17 cellular contexts compared by ENCODE assay signal in genomic region chr3:196998966-196999760, GRCh38. TPM values are rescaled to one million over a fixed set of nuclear protein-coding genes. Genes with fewer than 3 reads are reported as not detected.
A peak's percentile ranks its signal among the peaks of the same experiment; 100 is the strongest.
DNase-seq lines count a peak whose midpoint lies in the region; ATAC-seq and TF ChIP-seq lines count a peak whose summit lies in the region.
"Had no signal": no experiment of that assay in that cellular context is flagged by ENCODE, and none has a peak within 500 bp of the region (broad histone marks: within the 10 kb centered on the region; RNA-seq: fewer than 3 reads in every experiment).

No MANE protein-coding gene starts in this region.

- H3K27me3 ChIP-seq in left ventricle myocardium inferior (ENCODE audit: low read depth) (no peaks in the 10 kb centered on the region), right lobe of liver (no peaks in the 10 kb centered on the region), spleen (replicated peaks in 1 of 7) (peaks cover 0 to 8% (median 0%) of the 10 kb centered on the region in 7 donors)

- POLR2A ChIA-PET in RWPE1 (lab: Yijun Ruan, JAX; ENCODE audit: low non-redundant PET): interaction anchor here (0.5 kb wide), 1 partner anchor 153 kb away, joined by 3 read pairs; no protein-coding TSS in a partner anchor

- H3K9me3 ChIP-seq in left ventricle myocardium inferior (replicated peaks) (peaks cover 8% of the 10 kb centered on the region), right lobe of liver (no peaks in the 10 kb centered on the region), spleen (no peaks in the 10 kb centered on the region)

- no peak for TF ChIP-seq POLR2A in right lobe of liver (IDR thresholded peaks at IDR 0.05)
- no peak for TF ChIP-seq POLR2A in spleen (IDR thresholded peaks at IDR 0.05)

- no peak overlapping the region for H3K27ac ChIP-seq in left ventricle myocardium inferior (replicated peaks)
- peak overlapping the region; percentile 47; the same call in 1 of the 2 replicates for H3K27ac ChIP-seq in RWPE1
- H3K27ac ChIP-seq in right lobe of liver: no peak overlapping the region
- no peak overlapping the region for H3K27ac ChIP-seq in spleen

- WGBS in right lobe of liver (ENCODE audit: insufficient coverage, low coverage, low lambda C conversion rate, missing lambda C conversion rate): 100% methylated on average over 4 of the region's 21 CpGs
- WGBS in spleen, 5 donors: 87 to 94% (median 91%) methylated on average over 17 to 21 of the region's 21 CpGs

- peak; percentile 9 for DNase-seq in left ventricle myocardium inferior
- no peak for DNase-seq in left cardiac atrium
- no peak for DNase-seq in RWPE1 (ENCODE audit: low spot score)
- peak; percentile 13 to 39 (median 31) for DNase-seq in right lobe of liver
- peak; percentile 49 for DNase-seq in spleen
- DNase-seq in GDM1 (lab: John Stamatoyannopoulos, UW): no peak
- no peak for DNase-seq in NCI-H2081 (lab: John Stamatoyannopoulos, UW)
- DNase-seq in cerebellum (ENCODE audit: low spot score): no peak
- DNase-seq: C1 segment of cervical spinal cord; CD8-positive, alpha-beta T cell; COR-L47; DMS153; DMS79 treated with DMSO at 0.1 percent for 48 hours; EL; HCEC 1CT; HFFc6 had no signal

- CTCF ChIA-PET in RWPE1 (lab: Yijun Ruan, JAX): no interaction called here

- H3K4me3 ChIP-seq in left ventricle myocardium inferior: no peak overlapping the region
- H3K4me3 ChIP-seq in right lobe of liver: no peak overlapping the region
- no peak overlapping the region for H3K4me3 ChIP-seq in spleen

- intact Hi-C loops in left ventricle myocardium inferior (cut with micrococcal nuclease): no loop called here
- intact Hi-C loops in left cardiac atrium (cut with DNase I): no loop called here
- intact Hi-C loops in right lobe of liver (cut with DNase I): no loop called here
- intact Hi-C loops in spleen (cut with DNase I; ENCODE audit: low total_unique reads): no loop called here

- H3K36me3 ChIP-seq in left ventricle myocardium inferior (no peaks in the 10 kb centered on the region), right lobe of liver (no peaks in the 10 kb centered on the region), spleen (no peaks in the 10 kb centered on the region)

- peaks cover 15% of the 10 kb centered on the region for H3K4me1 ChIP-seq in left ventricle myocardium inferior
- no peaks in the 10 kb centered on the region for H3K4me1 ChIP-seq in right lobe of liver
- H3K4me1 ChIP-seq in spleen: peaks cover 0 to 18% (median 16%) of the 10 kb centered on the region in 6 donors

- ATAC-seq in left cardiac atrium: no peak
- no peak for ATAC-seq in right lobe of liver
- ATAC-seq: CD8-positive, alpha-beta T cell had no signal

- no peak for TF ChIP-seq CTCF in left ventricle myocardium inferior (IDR thresholded peaks at IDR 0.05; ENCODE audit: borderline replicate concordance)
- no peak for TF ChIP-seq CTCF in RWPE1 (conservative IDR thresholded peaks at IDR 0.05; ENCODE audit: low read depth)
- TF ChIP-seq CTCF in right lobe of liver (IDR thresholded peaks at IDR 0.05): no peak
- no peak for TF ChIP-seq CTCF in spleen (IDR thresholded peaks at IDR 0.05 in 8 of 11, conservative IDR thresholded peaks at IDR 0.05 in 3 of 11)

RNA-seq across cellular contexts. Expression of gene MELTF, which starts 30.5 kb away (rescaled TPM):
- 9.6 TPM for total RNA-seq in left ventricle myocardium inferior
- total RNA-seq in left cardiac atrium: 10 to 100 TPM in 1 of 2 donors, 1 to 10 TPM in 1; 7.7 to 10.1 TPM
- total RNA-seq in right lobe of liver: 1 to 10 TPM in 4 of 6 experiments, under 1 TPM in 2; 0.42 to 5.3 (median 2.0) TPM
- 1 to 10 TPM in 5 of 7 donors, under 1 TPM in 2; 0.65 to 3.9 (median 1.8) TPM for total RNA-seq in spleen
- polyA plus RNA-seq in spleen: under 1 TPM; 0.41 to 0.77 (median 0.67) TPM
- total RNA-seq in cerebellum: 1.3 TPM

RNA-seq across cellular contexts. Expression of gene PIGZ, which starts 30.5 kb away (rescaled TPM):
- 3.7 TPM for total RNA-seq in left ventricle myocardium inferior
- total RNA-seq in left cardiac atrium: 1 to 10 TPM; 4.5 to 4.7 TPM
- 1 to 10 TPM; 1.2 to 2.8 (median 2.4) TPM for total RNA-seq in right lobe of liver
- 1 to 10 TPM; 2.0 to 5.1 (median 2.6) TPM for total RNA-seq in spleen
- polyA plus RNA-seq in spleen: 1 to 10 TPM; 2.0 to 2.6 (median 2.2) TPM
- total RNA-seq in cerebellum: 3.1 TPM
- total RNA-seq: CD8-positive, alpha-beta T cell; H1 had no signal

RNA-seq across cellular contexts. Expression of gene NCBP2, which starts 56.8 kb away (rescaled TPM):
- total RNA-seq in left ventricle myocardium inferior (36.9 TPM), left cardiac atrium (10 to 100 TPM; 33.6 to 41.0 TPM), right lobe of liver (10 to 100 TPM; 12.9 to 24.6 (median 19.1) TPM), spleen (10 to 100 TPM; 44.6 to 50.2 (median 48.7) TPM), cerebellum (63.6 TPM)
- 10 to 100 TPM; 53.7 to 61.1 (median 56.9) TPM for polyA plus RNA-seq in spleen

Comparison
In these comparisons a context has a peak if more than half of its experiments do, and no peak if none do; other contexts are left out.
1. DNase-seq: peak in left ventricle myocardium inferior (single experiment), right lobe of liver (3 of 3) and spleen (single experiment); none in left cardiac atrium (single experiment), RWPE1 (single experiment), GDM1 (single experiment), NCI-H2081 (0 of 2) and cerebellum (single experiment).